Comparison of ENCODE assay signal across 11 cellular contexts in genomic region chr17:4573682-4574081, GRCh38. TPM values are rescaled to one million over a fixed set of nuclear protein-coding genes. Genes with fewer than 3 reads are reported as not detected.
DNase-seq lines count a peak whose midpoint lies in the region; ATAC-seq and TF ChIP-seq lines count a peak whose summit lies in the region.
"Had no signal": no experiment of that assay in that cellular context is flagged by ENCODE, and none has a peak within 500 bp of the region (broad histone marks: within the 10 kb centered on the region; RNA-seq: fewer than 3 reads in every experiment).

No MANE protein-coding gene starts in this region.

- H3K4me3 ChIP-seq in right atrium auricular region, result no peak overlapping the region
- H3K4me3 ChIP-seq in testis, result no peak overlapping the region
- H3K4me3 ChIP-seq: prostate gland had no signal

- no peaks in the 10 kb centered on the region for H3K9me3 Mint-ChIP-seq in activated naive CD8-positive, alpha-beta T cell treated with anti-CD3 and anti-CD28 coated beads for 36 hours
- no peaks in the 10 kb centered on the region for H3K9me3 Mint-ChIP-seq in nephron

- H3K4me3 Mint-ChIP-seq in activated naive CD8-positive, alpha-beta T cell treated with anti-CD3 and anti-CD28 coated beads for 36 hours, result no peak overlapping the region
- no peak overlapping the region for H3K4me3 Mint-ChIP-seq in nephron

- H3K36me3 Mint-ChIP-seq in activated naive CD8-positive, alpha-beta T cell treated with anti-CD3 and anti-CD28 coated beads for 36 hours, result no peaks in the 10 kb centered on the region
- no peaks in the 10 kb centered on the region for H3K36me3 Mint-ChIP-seq in nephron (ENCODE audit: low read depth)

- H3K36me3 ChIP-seq in right atrium auricular region (no peaks in the 10 kb centered on the region), testis (ENCODE audit: low read depth, missing control alignments) (no peaks in the 10 kb centered on the region)
- H3K36me3 ChIP-seq: prostate gland had no signal

- H3K27ac ChIP-seq in right atrium auricular region (no peak overlapping the region), testis (no peak overlapping the region)
- H3K27ac ChIP-seq: prostate gland had no signal

- no peak for TF ChIP-seq POLR2A in testis (IDR thresholded peaks at IDR 0.05)

- no peak for TF ChIP-seq CTCF in right atrium auricular region (IDR thresholded peaks at IDR 0.05)
- TF ChIP-seq CTCF in nephron (IDR thresholded peaks at IDR 0.05; ENCODE audit: unreplicated experiment in 3 of 3), result no peak
- TF ChIP-seq CTCF in testis (IDR thresholded peaks at IDR 0.05), result no peak

- 62 to 82% methylated on average over 6 to 7 of the region's 7 CpGs for WGBS in testis, 2 donors

- H3K9me3 ChIP-seq in right atrium auricular region (no peaks in the 10 kb centered on the region), testis (no peaks in the 10 kb centered on the region)
- H3K9me3 ChIP-seq: prostate gland had no signal

- DNase-seq in Right ventricle myocardium inferior (ENCODE audit: missing footprints) (no peak), right atrium auricular region (ENCODE audit: low spot score) (no peak), testis (peak; percentile 89), NCI-H226 (no peak), HuH-7 (ENCODE audit: low spot score) (no peak), NCI-H1105 (lab: John Stamatoyannopoulos, UW) (no peak)
- peak; percentile 72 for DNase-seq in activated naive CD8-positive, alpha-beta T cell treated with anti-CD3 and anti-CD28 coated beads for 36 hours

- no peaks in the 10 kb centered on the region for H3K27me3 ChIP-seq in right atrium auricular region
- H3K27me3 ChIP-seq in testis, result no peaks in the 10 kb centered on the region

- peaks cover 6% of the 10 kb centered on the region for H3K27me3 Mint-ChIP-seq in activated naive CD8-positive, alpha-beta T cell treated with anti-CD3 and anti-CD28 coated beads for 36 hours
- H3K27me3 Mint-ChIP-seq in nephron (ENCODE audit: low read depth), result no peaks in the 10 kb centered on the region

- H3K4me1 ChIP-seq in right atrium auricular region (no peaks in the 10 kb centered on the region), testis (peaks cover 21% of the 10 kb centered on the region)
- H3K4me1 ChIP-seq: prostate gland had no signal

- peak; percentile 92 for ATAC-seq in Right ventricle myocardium inferior

- H3K4me1 Mint-ChIP-seq in activated naive CD8-positive, alpha-beta T cell treated with anti-CD3 and anti-CD28 coated beads for 36 hours, result peaks cover 15% of the 10 kb centered on the region
- H3K4me1 Mint-ChIP-seq in nephron, result peaks cover 39% of the 10 kb centered on the region

- intact Hi-C loops in Right ventricle myocardium inferior (cut with DNase I) (no loop called here), testis (cut with DNase I; ENCODE audit: low total_unique reads) (loop anchor here (5.0 kb wide), 1 partner anchor 49 kb away; no protein-coding TSS in a partner anchor)

- H3K27ac Mint-ChIP-seq in activated naive CD8-positive, alpha-beta T cell treated with anti-CD3 and anti-CD28 coated beads for 36 hours, result peak overlapping the region; percentile 9
- peak overlapping the region; percentile 44 to 99 (median 84) for H3K27ac Mint-ChIP-seq in nephron

RNA-seq across cellular contexts. Expression of gene SMTNL2, which starts 10.6 kb away (rescaled TPM):
- 48.6 TPM for total RNA-seq in Right ventricle myocardium inferior
- total RNA-seq in right atrium auricular region, result 10 to 100 TPM; 21.1 to 41.6 TPM
- not detected for total RNA-seq in activated naive CD8-positive, alpha-beta T cell treated with anti-CD3 and anti-CD28 coated beads for 36 hours
- 1 to 10 TPM; 2.6 to 4.3 TPM for total RNA-seq in testis
- 6.9 TPM for polyA plus RNA-seq in testis (ENCODE audit: insufficient read depth, low read depth, low replicate concordance)
- total RNA-seq: activated CD8-positive, alpha-beta memory T cell treated with anti-CD3 and anti-CD28 coated beads for 36 hours; fibroblast of villous mesenchyme had no signal

RNA-seq across cellular contexts. Expression of gene GGT6, which starts 13.3 kb away (rescaled TPM):
- total RNA-seq in Right ventricle myocardium inferior, result 0.14 TPM
- not detected for total RNA-seq in right atrium auricular region
- total RNA-seq in activated naive CD8-positive, alpha-beta T cell treated with anti-CD3 and anti-CD28 coated beads for 36 hours, result not detected
- total RNA-seq in testis, result 1 to 10 TPM; 3.8 to 5.9 TPM
- polyA plus RNA-seq in testis (ENCODE audit: insufficient read depth, low read depth, low replicate concordance), result 2.5 TPM
- total RNA-seq: activated CD8-positive, alpha-beta memory T cell treated with anti-CD3 and anti-CD28 coated beads for 36 hours; fibroblast of villous mesenchyme had no signal

RNA-seq across cellular contexts. Expression of gene MYBBP1A, which starts 18.5 kb away (rescaled TPM):
- total RNA-seq in Right ventricle myocardium inferior (19.2 TPM), right atrium auricular region (10 to 100 TPM; 19.6 to 25.8 TPM), testis (10 to 100 TPM; 74.1 to 78.9 TPM)
- 100 to 1,000 TPM; 174 to 176 TPM for total RNA-seq in activated naive CD8-positive, alpha-beta T cell treated with anti-CD3 and anti-CD28 coated beads for 36 hours
- 32.9 TPM for polyA plus RNA-seq in testis (ENCODE audit: insufficient read depth, low read depth, low replicate concordance)

Comparison
In these comparisons a context has a peak if more than half of its experiments do, and no peak if none do; other contexts are left out.
1. DNase-seq: peak in activated naive CD8-positive, alpha-beta T cell treated with anti-CD3 and anti-CD28 coated beads for 36 hours (single experiment) and testis (single experiment); none in Right ventricle myocardium inferior (single experiment), right atrium auricular region (single experiment), NCI-H226 (single experiment), HuH-7 (single experiment) and NCI-H1105 (single experiment).